Comparison of ENCODE assay signal across 12 cellular contexts in the genomic region with DNA sequence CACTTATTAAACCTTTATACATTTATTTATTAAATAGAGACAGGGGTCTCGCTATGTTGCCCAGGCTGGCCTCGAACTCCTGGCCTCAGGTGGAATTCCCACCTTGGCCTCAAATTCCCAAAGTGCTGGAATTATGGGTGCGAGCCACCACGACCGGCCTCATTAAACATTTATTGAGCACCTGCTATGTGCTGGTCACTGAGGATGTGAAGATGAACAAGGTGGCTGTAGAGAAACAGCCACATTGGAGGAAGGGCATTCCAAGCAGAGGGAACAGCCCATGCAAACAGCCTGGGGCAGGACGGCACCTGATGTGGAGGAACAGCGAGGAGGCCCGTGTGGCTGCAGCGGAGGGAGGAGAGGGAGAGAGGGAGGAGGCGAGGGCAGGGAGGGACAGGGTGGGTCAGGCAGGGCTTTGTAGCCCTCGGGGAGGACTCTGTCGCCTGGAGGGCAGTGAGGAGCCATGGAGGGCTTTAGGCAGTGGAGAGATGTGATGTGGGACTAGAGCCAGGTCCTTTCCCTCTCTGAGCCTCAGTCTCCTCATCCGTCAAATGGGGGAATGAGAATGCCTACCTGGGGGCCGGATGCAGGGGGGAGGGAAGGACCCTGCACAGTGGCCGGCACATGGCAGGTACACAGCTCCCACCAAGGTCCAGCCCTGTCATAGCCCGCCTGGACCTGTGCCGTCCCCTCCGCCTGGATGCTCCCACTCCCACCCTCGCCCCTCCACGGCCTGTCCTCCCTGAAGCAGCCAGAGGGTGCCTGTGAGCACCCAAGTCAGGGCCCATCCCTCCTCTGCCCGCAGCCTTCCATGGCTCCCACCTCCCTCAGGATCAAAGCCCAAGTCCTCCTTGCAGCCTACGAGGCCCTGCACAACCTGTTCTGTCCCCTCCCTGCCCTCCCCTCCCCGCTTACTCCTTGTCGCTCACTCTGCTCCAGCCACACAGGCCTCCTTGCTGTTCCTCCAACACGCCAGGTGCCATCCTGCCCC. TPM values are rescaled to one million over a fixed set of nuclear protein-coding genes. Genes with fewer than 3 reads are reported as not detected.
A peak's percentile ranks its signal among the peaks of the same experiment; 100 is the strongest.
DNase-seq lines count a peak whose midpoint lies in the region; ATAC-seq and TF ChIP-seq lines count a peak whose summit lies in the region.
"Had no signal": no experiment of that assay in that cellular context is flagged by ENCODE, and none has a peak within 500 bp of the region (broad histone marks: within the 10 kb centered on the region; RNA-seq: fewer than 3 reads in every experiment).

No MANE protein-coding gene starts in this region.

- no peak overlapping the region for H3K4ac ChIP-seq in neuronal stem cell (ENCODE audit: low read length)

- no peaks in the 10 kb centered on the region for H3K27me3 Mint-ChIP-seq in chondrocyte (ENCODE audit: low read depth)

- 92% methylated on average over 25 of the region's 25 CpGs for WGBS in right cardiac atrium
- no CpG with 5 or more reads among the region's 25 CpGs for WGBS in neuronal stem cell (ENCODE audit: extremely low coverage in 2 of 2, insufficient read length in 2 of 2, insufficient replicate concordance in 1 of 2), 2 donors

- no peak overlapping the region for H3K4me3 Mint-ChIP-seq in chondrocyte (ENCODE audit: unreplicated experiment)

- H2BK12ac ChIP-seq in neuronal stem cell (ENCODE audit: low read length), result no peak overlapping the region

- peak overlapping the region; percentile 46 for H2AK5ac ChIP-seq in neuronal stem cell (ENCODE audit: low read depth, low read length)

- no peak overlapping the region for H3K9ac ChIP-seq in neuronal stem cell (ENCODE audit: low read depth, low read length, poor library complexity)

- no peak overlapping the region for H2AFZ ChIP-seq in neuronal stem cell (ENCODE audit: low read length)

- H2BK15ac ChIP-seq in neuronal stem cell (ENCODE audit: low read length), result no peak overlapping the region

- no peaks in the 10 kb centered on the region for H3K9me3 Mint-ChIP-seq in chondrocyte (ENCODE audit: low read depth)
- H3K9me3 Mint-ChIP-seq: activated T-cell treated with anti-CD3 and anti-CD28 coated beads, Interleukin-2, amount 50 U/mL, for 72 hours had no signal

- no peaks in the 10 kb centered on the region for H3K36me3 Mint-ChIP-seq in chondrocyte (ENCODE audit: low read depth)

- H3K27ac ChIP-seq in right cardiac atrium (ENCODE audit: low read length), result no peak overlapping the region
- no peak overlapping the region for H3K27ac ChIP-seq in neuronal stem cell (replicated peaks; ENCODE audit: low read length)
- H3K27ac ChIP-seq in uterus, result peak overlapping the region; percentile 84 to 94

- H3K4me1 Mint-ChIP-seq in chondrocyte (ENCODE audit: low read depth), result peaks cover 29% of the 10 kb centered on the region

- H3K14ac ChIP-seq in neuronal stem cell (ENCODE audit: low read length), result peak overlapping the region; percentile 56

- TF ChIP-seq POLR2A in uterus (IDR thresholded peaks at IDR 0.05), result no peak

- H3K18ac ChIP-seq in neuronal stem cell (ENCODE audit: low read length), result peak overlapping the region; percentile 28

- H4K8ac ChIP-seq in neuronal stem cell (ENCODE audit: low read depth, low read length), result peak overlapping the region; percentile 92

- DNase-seq in right cardiac atrium (peak in 2 of 3 donors; percentile 28 to 58), cardiac septum (ENCODE audit: low spot score) (no peak), chondrocyte (ENCODE audit: low spot score) (no peak), neuronal stem cell (ENCODE audit: low spot score) (no peak), uterus (peak; percentile 25 to 26), NOMO-1 (lab: John Stamatoyannopoulos, UW; ENCODE audit: unreplicated experiment in 2 of 2) (no peak)

- no peaks in the 10 kb centered on the region for H3K9me3 ChIP-seq in right cardiac atrium (ENCODE audit: control insufficient read depth, low read length)
- no peaks in the 10 kb centered on the region for H3K9me3 ChIP-seq in neuronal stem cell (replicated peaks in 1 of 2; ENCODE audit: control insufficient read depth in 2 of 2, insufficient read depth in 1 of 2, low read depth in 1 of 2, low read length in 2 of 2)
- no peaks in the 10 kb centered on the region for H3K9me3 ChIP-seq in uterus
- H3K9me3 ChIP-seq: BLaER1 treated with 17β-estradiol and CSF1 and Interleukin-3, amounts not matched to agents 10 nM and 100 nM; MG63 had no signal

- H3K4me3 ChIP-seq in right cardiac atrium (ENCODE audit: low read length), result no peak overlapping the region
- H3K4me3 ChIP-seq in neuronal stem cell (ENCODE audit: low read length in 2 of 2), result no peak overlapping the region
- H3K4me3 ChIP-seq in uterus, result no peak overlapping the region
- H3K4me3 ChIP-seq: BLaER1 treated with 17β-estradiol and CSF1 and Interleukin-3, amounts not matched to agents 10 nM and 100 nM had no signal

- ATAC-seq in right cardiac atrium (no peak), HG03520 (IDR thresholded peaks at IDR 0.05; ENCODE audit: unreplicated experiment) (no peak), HG03196 (IDR thresholded peaks at IDR 0.05; ENCODE audit: unreplicated experiment) (no peak)

- no peak overlapping the region for H2BK5ac ChIP-seq in neuronal stem cell (ENCODE audit: low read length)

- no peak overlapping the region for H4K91ac ChIP-seq in neuronal stem cell (ENCODE audit: low read depth, low read length, poor library complexity)

- peaks cover 3% of the 10 kb centered on the region for H3K79me1 ChIP-seq in neuronal stem cell (ENCODE audit: low read depth, low read length)

- H3K23ac ChIP-seq in neuronal stem cell (ENCODE audit: low read depth, low read length, poor library complexity), result peak overlapping the region; percentile 55

- peaks cover 6% of the 10 kb centered on the region for H3K4me1 ChIP-seq in right cardiac atrium (ENCODE audit: control insufficient read depth, insufficient read depth, low read length)
- no peaks in the 10 kb centered on the region for H3K4me1 ChIP-seq in neuronal stem cell (ENCODE audit: control insufficient read depth in 2 of 2, insufficient read depth in 1 of 2, low read depth in 1 of 2, low read length in 2 of 2)
- peaks cover 4 to 9% of the 10 kb centered on the region in 2 donors for H3K4me1 ChIP-seq in uterus

- H3K27me3 ChIP-seq in right cardiac atrium (ENCODE audit: control insufficient read depth, insufficient read depth) (no peaks in the 10 kb centered on the region), neuronal stem cell (ENCODE audit: control insufficient read depth in 3 of 3, insufficient read depth in 3 of 3, low read depth in 1 of 3, low read length in 3 of 3) (peaks cover 0 to 20% (median 5%) of the 10 kb centered on the region in 3 experiments), uterus (no peaks in the 10 kb centered on the region)
- H3K27me3 ChIP-seq: BLaER1 treated with 17β-estradiol and CSF1 and Interleukin-3, amounts not matched to agents 10 nM and 100 nM; MG63 had no signal

- H3K4me2 ChIP-seq in neuronal stem cell (ENCODE audit: insufficient read depth, low read length, poor library complexity, severe bottlenecking), result no peak overlapping the region

- peak; percentile 10 for TF ChIP-seq CTCF in chondrocyte (IDR thresholded peaks at IDR 0.05)
- no peak for TF ChIP-seq CTCF in uterus (IDR thresholded peaks at IDR 0.05)

- H3K36me3 ChIP-seq in neuronal stem cell (replicated peaks in 1 of 2; ENCODE audit: control insufficient read depth in 2 of 2, insufficient read depth in 2 of 2, low read length in 2 of 2) (no peaks in the 10 kb centered on the region), uterus (no peaks in the 10 kb centered on the region)
- H3K36me3 ChIP-seq: BLaER1 treated with 17β-estradiol and CSF1 and Interleukin-3, amounts not matched to agents 10 nM and 100 nM; MG63 had no signal

- H3K27ac Mint-ChIP-seq in chondrocyte (ENCODE audit: unreplicated experiment), result no peak overlapping the region
- H3K27ac Mint-ChIP-seq: activated CD8-positive, alpha-beta T cell treated with anti-CD3 and anti-CD28 coated beads, Interleukin-2, amount 10 ng/mL, durations not matched to agents 7 days and 5 days; activated T-cell treated with anti-CD3 and anti-CD28 coated beads, Interleukin-2, amount 50 U/mL, for 72 hours had no signal

- H2BK120ac ChIP-seq in neuronal stem cell (ENCODE audit: low read depth, low read length), result no peak overlapping the region

- intact Hi-C loops in right cardiac atrium (cut with DNase I), result no loop called here
- intact Hi-C loops in cardiac septum (cut with DNase I), result no loop called here
- intact Hi-C loops in uterus (cut with DNase I; ENCODE audit: low total_unique reads), result no loop called here

RNA-seq across cellular contexts. Expression of a gene that starts 21.5 kb away (rescaled TPM):
- 100 to 1,000 TPM; 175 to 223 (median 188) TPM for total RNA-seq in right cardiac atrium
- polyA plus RNA-seq in right cardiac atrium, result 186 TPM
- 178 TPM for total RNA-seq in cardiac septum
- total RNA-seq in chondrocyte, result 81.5 to 85.5 TPM (median 83.4 TPM) in 3 replicates
- 4.0 TPM for polyA plus RNA-seq in neuronal stem cell (2013, experiment 1 of 2)
- 4.5 TPM for polyA plus RNA-seq in neuronal stem cell (2013, experiment 2 of 2)
- 100 to 1,000 TPM in 2 of 4 donors, 10 to 100 TPM in 2; 18.5 to 361 (median 82.9) TPM for total RNA-seq in uterus

Comparison
In these comparisons a context has a peak if more than half of its experiments do, and no peak if none do; other contexts are left out.
1. DNase-seq: peak in right cardiac atrium (2 of 3) and uterus (2 of 2); none in cardiac septum (single experiment), chondrocyte (single experiment), neuronal stem cell (single experiment) and NOMO-1 (0 of 2).
2. H3K27ac ChIP-seq: peak in uterus (2 of 2); none in right cardiac atrium (single experiment) and neuronal stem cell (single experiment).